ENCODE assay signal across 13 cellular contexts in the genomic region with DNA sequence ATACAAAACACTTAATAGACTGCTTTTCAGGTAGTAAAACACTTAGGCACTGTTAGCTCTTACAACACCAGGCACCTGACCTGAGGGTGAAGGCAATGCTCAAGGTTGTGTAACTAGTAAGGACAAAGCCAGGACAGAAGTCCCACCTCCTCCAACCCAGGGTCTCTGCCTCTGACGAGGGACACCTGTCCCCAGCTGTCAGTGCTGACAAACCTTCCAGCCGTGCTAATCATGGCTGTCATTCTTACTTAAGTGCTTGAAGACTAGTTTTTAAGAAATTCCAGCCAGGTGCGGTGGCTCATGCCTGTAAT.
DNase-seq lines count a peak whose midpoint lies in the region; TF ChIP-seq lines count a peak whose summit lies in the region.
"Had no signal": no experiment of that assay in that cellular context is flagged by ENCODE, and none has a peak within 500 bp of the region (broad histone marks: within the 10 kb centered on the region; RNA-seq: fewer than 3 reads in every experiment).

No MANE protein-coding gene starts in this region.

- no peaks in the 10 kb centered on the region for H3K36me3 Mint-ChIP-seq in type B pancreatic cell
- H3K36me3 Mint-ChIP-seq: CD8-positive, alpha-beta memory T cell had no signal

- no peaks in the 10 kb centered on the region for H3K27me3 Mint-ChIP-seq in type B pancreatic cell
- H3K27me3 Mint-ChIP-seq: IgD-negative memory B cell had no signal

- H3K27ac Mint-ChIP-seq in type B pancreatic cell, result peak overlapping the region; percentile 62
- H3K27ac Mint-ChIP-seq: H9 had no signal

- no peak for TF ChIP-seq CTCF in type B pancreatic cell (conservative IDR thresholded peaks at IDR 0.05)
- TF ChIP-seq CTCF in coronary artery (IDR thresholded peaks at IDR 0.05), result no peak

- no peak overlapping the region for H3K27ac ChIP-seq in coronary artery
- H3K27ac ChIP-seq: BLaER1 treated with 17β-estradiol and CSF1 and Interleukin-3, amounts not matched to agents 10 nM and 100 nM; SJSA1 had no signal

- H3K4me3 ChIP-seq in coronary artery, result no peak overlapping the region
- H3K4me3 ChIP-seq: BLaER1 treated with 17β-estradiol and CSF1 and Interleukin-3, amounts not matched to agents 10 nM and 100 nM; SJSA1 had no signal

- intact Hi-C loops in posterior cingulate gyrus (cut with DNase I), result loop anchor here (1.0 to 5.0 kb wide), 4 partner anchors 118 to 798 kb away; no protein-coding TSS in a partner anchor

- H3K9me3 Mint-ChIP-seq in type B pancreatic cell, result no peaks in the 10 kb centered on the region
- H3K9me3 Mint-ChIP-seq: CD8-positive, alpha-beta memory T cell; H9; IgD-negative memory B cell had no signal

- no peak overlapping the region for H3K4me3 Mint-ChIP-seq in type B pancreatic cell
- H3K4me3 Mint-ChIP-seq: CD8-positive, alpha-beta memory T cell; H9; IgD-negative memory B cell had no signal

- DNase-seq in ELF-1 (ENCODE audit: low read depth, low spot score) (peak; percentile 71), NCI-H524 treated with DMSO at 0.1 percent for 48 hours (lab: John Stamatoyannopoulos, UW) (peak; percentile 15), left kidney (ENCODE audit: low read depth, low spot score) (peak; percentile 51), type B pancreatic cell (ENCODE audit: extremely low spot score, unreplicated experiment) (no peak), posterior cingulate gyrus (no peak), coronary artery (ENCODE audit: low spot score) (no peak)
- DNase-seq in activated CD4-positive, alpha-beta T cell treated with anti-CD3 and anti-CD28 coated beads for 48 hours, result no peak
- DNase-seq: H9, NCI-H774 had no signal

- peaks cover 8% of the 10 kb centered on the region for H3K4me1 Mint-ChIP-seq in type B pancreatic cell (ENCODE audit: unreplicated experiment)
- H3K4me1 Mint-ChIP-seq: CD8-positive, alpha-beta memory T cell had no signal

Comparison
In these comparisons a context has a peak if more than half of its experiments do, and no peak if none do; other contexts are left out.
1. DNase-seq: peak in ELF-1 (single experiment), NCI-H524 treated with DMSO at 0.1 percent for 48 hours (single experiment) and left kidney (single experiment); none in type B pancreatic cell (single experiment), activated CD4-positive, alpha-beta T cell treated with anti-CD3 and anti-CD28 coated beads for 48 hours (single experiment), posterior cingulate gyrus (0 of 10) and coronary artery (single experiment).